Comparison of ENCODE assay signal across 10 cellular contexts in the genomic region with DNA sequence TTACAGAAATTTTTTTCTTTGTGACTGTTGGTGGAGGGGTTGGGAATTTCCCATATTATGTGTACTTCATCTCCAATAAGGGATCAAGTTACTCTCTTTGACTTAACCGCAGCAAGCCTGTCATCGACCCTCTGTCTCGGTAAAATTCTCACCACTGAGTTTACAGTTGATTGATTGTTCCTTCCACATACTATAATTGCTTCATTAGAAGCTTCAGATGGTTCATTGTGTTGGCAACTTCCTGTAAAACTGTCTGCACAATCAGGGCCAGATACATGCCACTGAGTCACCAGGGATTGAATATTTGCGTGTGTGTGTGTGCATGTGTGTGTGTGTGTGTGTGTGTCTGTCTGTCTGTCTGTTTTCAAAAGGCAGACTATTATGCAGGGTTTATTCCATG.
DNase-seq lines count a peak whose midpoint lies in the region; ATAC-seq lines count a peak whose summit lies in the region.
"Had no signal": no experiment of that assay in that cellular context is flagged by ENCODE, and none has a peak within 500 bp of the region (broad histone marks: within the 10 kb centered on the region; RNA-seq: fewer than 3 reads in every experiment).

No MANE protein-coding gene starts in this region.

- ATAC-seq in left colon: no peak
- ATAC-seq in GM21528 (IDR thresholded peaks at IDR 0.05; ENCODE audit: low FRiP score, unreplicated experiment): no peak
- ATAC-seq in HG02798 (IDR thresholded peaks at IDR 0.05; ENCODE audit: poor library complexity, unreplicated experiment): no peak
- ATAC-seq: sciatic nerve had no signal

- DNase-seq in DMS 273 (lab: John Stamatoyannopoulos, UW; ENCODE audit: unreplicated experiment): peak; percentile 7
- no peak for DNase-seq in DMS 273 treated with DMSO at 0.1 percent for 48 hours (lab: John Stamatoyannopoulos, UW)
- DNase-seq in NCI-H2171 treated with DMSO at 0.1 percent for 48 hours (lab: John Stamatoyannopoulos, UW): peak; percentile 80
- DNase-seq in dermis blood vessel endothelial cell: peak; percentile 42
- DNase-seq in retina: peak; percentile 23
- no peak for DNase-seq in left colon
- DNase-seq: activated T-cell treated with anti-CD3 and anti-CD28 coated beads, Interleukin-2, amount 50 U/mL, for 24 hours had no signal

- intact Hi-C loops in left colon (cut with DNase I, micrococcal nuclease): no loop called here

Comparison
In these comparisons a context has a peak if more than half of its experiments do, and no peak if none do; other contexts are left out.
1. DNase-seq: peak in DMS 273 (single experiment), NCI-H2171 treated with DMSO at 0.1 percent for 48 hours (single experiment), dermis blood vessel endothelial cell (single experiment) and retina (single experiment); none in DMS 273 treated with DMSO at 0.1 percent for 48 hours (single experiment) and left colon (0 of 2).